Comparison of ENCODE assay signal across 8 cellular contexts in genomic region chr1:23867542-23867952, GRCh38. TPM values are rescaled to one million over a fixed set of nuclear protein-coding genes. Genes with fewer than 3 reads are reported as not detected.
DNase-seq lines count a peak whose midpoint lies in the region; ATAC-seq and TF ChIP-seq lines count a peak whose summit lies in the region.

No MANE protein-coding gene starts in this region.

- H3K36me3 Mint-ChIP-seq in CD4-positive, alpha-beta memory T cell: peaks cover 13 to 15% of the 10 kb centered on the region in 2 donors
- H3K36me3 Mint-ChIP-seq in osteocyte (ENCODE audit: unreplicated experiment): peaks cover 12% of the 10 kb centered on the region

- no peaks in the 10 kb centered on the region for H3K9me3 ChIP-seq in CD4-positive, alpha-beta memory T cell (ENCODE audit: control insufficient read depth in 1 of 2, low read length in 2 of 2)
- H3K9me3 ChIP-seq in OCI-LY3 (ENCODE audit: insufficient read depth, low read length): no peaks in the 10 kb centered on the region

- intact Hi-C loops in CD4-positive, alpha-beta memory T cell (cut with micrococcal nuclease): loop anchor here (5.0 kb wide), 1 partner anchor 90 kb away; the partner anchor contains the start of gene PNRC2

- no peaks in the 10 kb centered on the region for H3K27me3 Mint-ChIP-seq in CD4-positive, alpha-beta memory T cell
- peaks cover 7% of the 10 kb centered on the region for H3K27me3 Mint-ChIP-seq in osteocyte (ENCODE audit: unreplicated experiment)

- H3K79me2 ChIP-seq in OCI-LY3 (ENCODE audit: low read length): peaks cover 14% of the 10 kb centered on the region

- CTCF ChIA-PET in CD4-positive, alpha-beta memory T cell (lab: Charles Lee; ENCODE audit: partially characterized antibody): interaction anchor here (4.8 to 5.5 kb wide), 2 partner anchors 57 to 96 kb away, joined by 31 to 36 read pairs; no protein-coding TSS in a partner anchor

- no peaks in the 10 kb centered on the region for H3K27me3 ChIP-seq in CD4-positive, alpha-beta memory T cell (ENCODE audit: insufficient read depth, low read length)
- no peaks in the 10 kb centered on the region for H3K27me3 ChIP-seq in OCI-LY3 (ENCODE audit: low read depth, low read length)

- POLR2A ChIA-PET in CD4-positive, alpha-beta memory T cell (lab: Charles Lee; ENCODE audit: partially characterized antibody): interaction anchor here (0.6 to 1.2 kb wide), 3 partner anchors 29 to 67 kb away, joined by 3 to 4 read pairs (median 3); partner anchors contain the start of gene GALE

- peak overlapping the region; percentile 71 for H3K9ac ChIP-seq in OCI-LY3 (ENCODE audit: low read length)

- DNase-seq in CD4-positive, alpha-beta memory T cell: no peak
- DNase-seq in epithelial cell of esophagus (ENCODE audit: low read depth) (no peak), osteocyte (ENCODE audit: extremely low spot score, unreplicated experiment) (no peak), NCI-H2081 treated with DMSO at 0.1 percent for 48 hours (lab: John Stamatoyannopoulos, UW) (no peak), mucosa of gallbladder (ENCODE audit: low spot score) (no peak), OCI-M2 (lab: John Stamatoyannopoulos, UW; ENCODE audit: unreplicated experiment) (no peak)

- H3K4me2 ChIP-seq in OCI-LY3 (ENCODE audit: low read length): peak overlapping the region; percentile 95

- peak overlapping the region; percentile 63 for H3K27ac ChIP-seq in CD4-positive, alpha-beta memory T cell (ENCODE audit: low read depth, low read length)
- H3K27ac ChIP-seq in OCI-LY3 (ENCODE audit: low read length): no peak overlapping the region

- peak overlapping the region; percentile 68 to 95 (median 83) for H3K27ac Mint-ChIP-seq in CD4-positive, alpha-beta memory T cell
- H3K27ac Mint-ChIP-seq in osteocyte (ENCODE audit: unreplicated experiment): peak overlapping the region; percentile 10

- peaks cover 9% of the 10 kb centered on the region for H3K36me3 ChIP-seq in CD4-positive, alpha-beta memory T cell (ENCODE audit: insufficient read depth, low read length)
- peaks cover 28% of the 10 kb centered on the region for H3K36me3 ChIP-seq in OCI-LY3 (replicated peaks; ENCODE audit: low read depth, low read length)

- H2AFZ ChIP-seq in OCI-LY3 (ENCODE audit: low read depth, low read length): no peak overlapping the region

- peaks cover 0 to 1% (median 0%) of the 10 kb centered on the region in 8 donors for H3K9me3 Mint-ChIP-seq in CD4-positive, alpha-beta memory T cell
- H3K9me3 Mint-ChIP-seq in osteocyte (ENCODE audit: unreplicated experiment): no peaks in the 10 kb centered on the region

- TF ChIP-seq CTCF in OCI-LY3 (IDR thresholded peaks at IDR 0.05; ENCODE audit: low read depth, low read length) (no peak), epithelial cell of esophagus (IDR thresholded peaks at IDR 0.05; ENCODE audit: insufficient read depth, low read depth, low read length, missing control alignments) (no peak), osteocyte (IDR thresholded peaks at IDR 0.05) (no peak)

- peak overlapping the region; percentile 82 to 92 (median 88) for H3K4me3 Mint-ChIP-seq in CD4-positive, alpha-beta memory T cell
- peak overlapping the region; percentile 80 for H3K4me3 Mint-ChIP-seq in osteocyte (ENCODE audit: unreplicated experiment)

- peak; percentile 8 for ATAC-seq in GM21825 (IDR thresholded peaks at IDR 0.05; ENCODE audit: unreplicated experiment)

- no peaks in the 10 kb centered on the region for H4K20me1 ChIP-seq in OCI-LY3 (ENCODE audit: insufficient read depth, low read length)

- H3K4me1 ChIP-seq in CD4-positive, alpha-beta memory T cell (ENCODE audit: insufficient read depth, low read length): peaks cover 24% of the 10 kb centered on the region
- peaks cover 25% of the 10 kb centered on the region for H3K4me1 ChIP-seq in OCI-LY3 (ENCODE audit: low read length)

- H3K4me1 Mint-ChIP-seq in CD4-positive, alpha-beta memory T cell: peaks cover 15 to 24% (median 19%) of the 10 kb centered on the region in 4 donors
- H3K4me1 Mint-ChIP-seq in osteocyte (ENCODE audit: unreplicated experiment): peaks cover 23% of the 10 kb centered on the region

- peak overlapping the region in 1 of 2 donors; percentile 77 for H3K4me3 ChIP-seq in CD4-positive, alpha-beta memory T cell (ENCODE audit: low read length in 2 of 2)
- H3K4me3 ChIP-seq in OCI-LY3 (ENCODE audit: low read length) (peak overlapping the region; percentile 91), epithelial cell of esophagus (ENCODE audit: low read length) (peak overlapping the region; percentile 63)

RNA-seq across cellular contexts. Expression of gene FUCA1, which starts 0.5 kb away (rescaled TPM):
- 10 to 100 TPM; 32.7 to 35.0 TPM for total RNA-seq in CD4-positive, alpha-beta memory T cell
- polyA plus RNA-seq in CD4-positive, alpha-beta memory T cell: 10 to 100 TPM; 15.8 to 17.3 TPM
- 16.4 and 18.0 TPM in 2 replicates for total RNA-seq in osteocyte
- 65.9 TPM for total RNA-seq in mucosa of gallbladder

RNA-seq across cellular contexts. Expression of gene HMGCL, which starts 42.3 kb away (rescaled TPM):
- total RNA-seq in CD4-positive, alpha-beta memory T cell: 10 to 100 TPM; 36.3 to 38.5 TPM
- polyA plus RNA-seq in CD4-positive, alpha-beta memory T cell: 10 to 100 TPM; 27.8 to 32.3 TPM
- total RNA-seq in osteocyte (34.1 and 37.4 TPM in 2 replicates), mucosa of gallbladder (57.6 TPM)

RNA-seq across cellular contexts. Expression of gene CNR2, which starts 45.6 kb away (rescaled TPM):
- not detected for total RNA-seq in CD4-positive, alpha-beta memory T cell
- under 1 TPM in 1 of 2 donors, not detected in 1; 0.36 TPM for polyA plus RNA-seq in CD4-positive, alpha-beta memory T cell
- total RNA-seq in osteocyte (not detected in 2 replicates), mucosa of gallbladder (0.03 TPM)
